In genomic region chr18:48887294-48887904, GRCh38 we compare ENCODE assay signal across 1 cellular context.
TF ChIP-seq lines count a peak whose summit lies in the region.

No MANE protein-coding gene starts in this region.

TF ChIP-seq in GM23338, 12 proteins besides CTCF, POLR2A, EP300 and RAD21 (continued from another document):
- TF ChIP-seq ZNF462 (CRISPR knock-in tag; IDR thresholded peaks at IDR 0.05): no peak
